Comparison of ENCODE assay signal across 17 cellular contexts in genomic region chr3:129310612-129311011, GRCh38. TPM values are rescaled to one million over a fixed set of nuclear protein-coding genes. Genes with fewer than 3 reads are reported as not detected.
DNase-seq lines count a peak whose midpoint lies in the region; ATAC-seq and TF ChIP-seq lines count a peak whose summit lies in the region.
"Had no signal": no experiment of that assay in that cellular context is flagged by ENCODE, and none has a peak within 500 bp of the region (broad histone marks: within the 10 kb centered on the region; RNA-seq: fewer than 3 reads in every experiment).

No MANE protein-coding gene starts in this region.

- H3K36me3 Mint-ChIP-seq in activated CD8-positive, alpha-beta memory T cell treated with anti-CD3 and anti-CD28 coated beads, Interleukin-2, amount 10 ng/mL, durations not matched to agents 7 days and 5 days = peaks cover 7% of the 10 kb centered on the region
- peaks cover under 1% of the 10 kb centered on the region for H3K36me3 Mint-ChIP-seq in T-helper 17 cell (ENCODE audit: low read depth)
- peaks cover 32% of the 10 kb centered on the region for H3K36me3 Mint-ChIP-seq in stimulated activated effector memory CD8-positive, alpha-beta T cell treated with anti-CD3 and anti-CD28 coated beads, Interleukin-12 subunit alpha, Interleukin-12 subunit beta, amount 100 ng/mL, for 72 hours

- peak overlapping the region; percentile 98 for H3K27ac ChIP-seq in foreskin keratinocyte
- H3K27ac ChIP-seq: A549; BLaER1 treated with 17β-estradiol and CSF1 and Interleukin-3, amounts not matched to agents 10 nM and 100 nM; lower lobe of right lung had no signal

- H3K27me3 Mint-ChIP-seq in activated CD8-positive, alpha-beta memory T cell treated with anti-CD3 and anti-CD28 coated beads, Interleukin-2, amount 10 ng/mL, durations not matched to agents 7 days and 5 days = no peaks in the 10 kb centered on the region
- H3K27me3 Mint-ChIP-seq in T-helper 17 cell = no peaks in the 10 kb centered on the region

- CTCF ChIA-PET in activated CD8-positive, alpha-beta memory T cell treated with anti-CD3 and anti-CD28 coated beads, Interleukin-2, amount 10 ng/mL, durations not matched to agents 7 days and 5 days (lab: Charles Lee) = interaction anchor here (0.9 to 2.3 kb wide), 2 partner anchors 9 to 340 kb away, joined by 3 to 8 read pairs; no protein-coding TSS in a partner anchor

- H3K27ac Mint-ChIP-seq in activated CD8-positive, alpha-beta memory T cell treated with anti-CD3 and anti-CD28 coated beads, Interleukin-2, amount 10 ng/mL, durations not matched to agents 7 days and 5 days = peak overlapping the region; percentile 20
- H3K27ac Mint-ChIP-seq in T-helper 17 cell = peak overlapping the region; percentile 83
- H3K27ac Mint-ChIP-seq in stimulated activated effector memory CD8-positive, alpha-beta T cell treated with anti-CD3 and anti-CD28 coated beads, Interleukin-12 subunit alpha, Interleukin-12 subunit beta, amount 100 ng/mL, for 72 hours = peak overlapping the region; percentile 38
- H3K27ac Mint-ChIP-seq: nephron had no signal

- H3K27me3 ChIP-seq in foreskin keratinocyte = no peaks in the 10 kb centered on the region
- H3K27me3 ChIP-seq: BLaER1 treated with 17β-estradiol and CSF1 and Interleukin-3, amounts not matched to agents 10 nM and 100 nM; transverse colon had no signal

- H3K9me3 Mint-ChIP-seq in activated CD8-positive, alpha-beta memory T cell treated with anti-CD3 and anti-CD28 coated beads, Interleukin-2, amount 10 ng/mL, durations not matched to agents 7 days and 5 days (ENCODE audit: low read depth) = no peaks in the 10 kb centered on the region
- no peaks in the 10 kb centered on the region for H3K9me3 Mint-ChIP-seq in stimulated activated effector memory CD8-positive, alpha-beta T cell treated with anti-CD3 and anti-CD28 coated beads, Interleukin-12 subunit alpha, Interleukin-12 subunit beta, amount 100 ng/mL, for 72 hours
- H3K9me3 Mint-ChIP-seq: nephron had no signal

- H3K4me1 Mint-ChIP-seq in activated CD8-positive, alpha-beta memory T cell treated with anti-CD3 and anti-CD28 coated beads, Interleukin-2, amount 10 ng/mL, durations not matched to agents 7 days and 5 days = peaks cover 41% of the 10 kb centered on the region
- H3K4me1 Mint-ChIP-seq in T-helper 17 cell = peaks cover 28% of the 10 kb centered on the region
- peaks cover 50% of the 10 kb centered on the region for H3K4me1 Mint-ChIP-seq in stimulated activated effector memory CD8-positive, alpha-beta T cell treated with anti-CD3 and anti-CD28 coated beads, Interleukin-12 subunit alpha, Interleukin-12 subunit beta, amount 100 ng/mL, for 72 hours

- ATAC-seq in activated CD8-positive, alpha-beta memory T cell treated with anti-CD3 and anti-CD28 coated beads, Interleukin-2, amount 10 ng/mL, durations not matched to agents 7 days and 5 days = no peak
- ATAC-seq in T-helper 17 cell (no peak), foreskin keratinocyte (peak; percentile 0), HG02840 (IDR thresholded peaks at IDR 0.05; ENCODE audit: low FRiP score, unreplicated experiment) (no peak)
- no peak for ATAC-seq in stimulated activated effector memory CD8-positive, alpha-beta T cell treated with anti-CD3 and anti-CD28 coated beads, Interleukin-12 subunit alpha, Interleukin-12 subunit beta, amount 100 ng/mL, for 72 hours
- ATAC-seq: A549, lower lobe of right lung had no signal

- peaks cover 15% of the 10 kb centered on the region for H3K4me1 ChIP-seq in foreskin keratinocyte

- no peaks in the 10 kb centered on the region for H3K9me3 ChIP-seq in T-helper 17 cell (ENCODE audit: control insufficient read depth, low read length, poor library complexity, severe bottlenecking)
- H3K9me3 ChIP-seq: A549; BLaER1 treated with 17β-estradiol and CSF1 and Interleukin-3, amounts not matched to agents 10 nM and 100 nM; lower lobe of right lung; transverse colon had no signal

- no peak overlapping the region for H3K4me3 Mint-ChIP-seq in activated CD8-positive, alpha-beta memory T cell treated with anti-CD3 and anti-CD28 coated beads, Interleukin-2, amount 10 ng/mL, durations not matched to agents 7 days and 5 days
- no peak overlapping the region for H3K4me3 Mint-ChIP-seq in T-helper 17 cell
- no peak overlapping the region for H3K4me3 Mint-ChIP-seq in stimulated activated effector memory CD8-positive, alpha-beta T cell treated with anti-CD3 and anti-CD28 coated beads, Interleukin-12 subunit alpha, Interleukin-12 subunit beta, amount 100 ng/mL, for 72 hours
- H3K4me3 Mint-ChIP-seq: nephron had no signal

- TF ChIP-seq CTCF in foreskin keratinocyte (conservative IDR thresholded peaks at IDR 0.05) = no peak

- no peak for DNase-seq in activated CD8-positive, alpha-beta memory T cell treated with anti-CD3 and anti-CD28 coated beads, Interleukin-2, amount 10 ng/mL, durations not matched to agents 7 days and 5 days
- DNase-seq in activated CD8-positive, alpha-beta memory T cell treated with anti-CD3 and anti-CD28 coated beads, Interleukin-2, amount 50 U/mL, for 48 hours = no peak
- DNase-seq in T-helper 17 cell = no peak
- peak in 1 of 2 donors; percentile 45 for DNase-seq in foreskin keratinocyte
- no peak for DNase-seq in stimulated activated effector memory CD8-positive, alpha-beta T cell treated with anti-CD3 and anti-CD28 coated beads, Interleukin-12 subunit alpha, Interleukin-12 subunit beta, amount 100 ng/mL, for 72 hours (ENCODE audit: low spot score in 2 of 2)
- no peak for DNase-seq in MV-4-11 (lab: John Stamatoyannopoulos, UW)
- DNase-seq in dermis blood vessel endothelial cell = no peak
- DNase-seq: activated CD4-positive, alpha-beta T cell treated with anti-CD3 and anti-CD28 coated beads, Interleukin-2, amount 50 U/mL, for 48 hours; activated T-cell treated with anti-CD3 and anti-CD28 coated beads, Interleukin-2, amount 50 U/mL, for 48 hours; head of caudate nucleus; lower lobe of right lung; stimulated activated CD4-positive, alpha-beta T cell treated with anti-CD3 and anti-CD28 coated beads, Interleukin-12 subunit alpha, Interleukin-12 subunit beta, amount 100 ng/mL, for 4 hours had no signal

RNA-seq across cellular contexts. Expression of gene HMCES, which starts 31.9 kb away (rescaled TPM):
- total RNA-seq in activated CD8-positive, alpha-beta memory T cell treated with anti-CD3 and anti-CD28 coated beads, Interleukin-2, amount 10 ng/mL, durations not matched to agents 7 days and 5 days = 10 to 100 TPM; 43.4 to 52.1 TPM
- 10 to 100 TPM; 48.2 to 55.3 TPM for total RNA-seq in T-helper 17 cell
- 62.6 and 64.7 TPM in 2 replicates for total RNA-seq in foreskin keratinocyte
- polyA plus RNA-seq in foreskin keratinocyte = 89.4 and 92.1 TPM in 2 replicates
- 31.3 and 40.0 TPM in 2 replicates for total RNA-seq in dermis blood vessel endothelial cell

Comparison
In these comparisons a context has a peak if more than half of its experiments do, and no peak if none do; other contexts are left out.
1. H3K27ac Mint-ChIP-seq: peak in every context shown above with its lines; median percentile 83 in T-helper 17 cell; 38 in stimulated activated effector memory CD8-positive, alpha-beta T cell treated with anti-CD3 and anti-CD28 coated beads, Interleukin-12 subunit alpha, Interleukin-12 subunit beta, amount 100 ng/mL, for 72 hours; 20 in activated CD8-positive, alpha-beta memory T cell treated with anti-CD3 and anti-CD28 coated beads, Interleukin-2, amount 10 ng/mL, durations not matched to agents 7 days and 5 days.